2 cellular contexts compared by ENCODE assay signal in the genomic region with DNA sequence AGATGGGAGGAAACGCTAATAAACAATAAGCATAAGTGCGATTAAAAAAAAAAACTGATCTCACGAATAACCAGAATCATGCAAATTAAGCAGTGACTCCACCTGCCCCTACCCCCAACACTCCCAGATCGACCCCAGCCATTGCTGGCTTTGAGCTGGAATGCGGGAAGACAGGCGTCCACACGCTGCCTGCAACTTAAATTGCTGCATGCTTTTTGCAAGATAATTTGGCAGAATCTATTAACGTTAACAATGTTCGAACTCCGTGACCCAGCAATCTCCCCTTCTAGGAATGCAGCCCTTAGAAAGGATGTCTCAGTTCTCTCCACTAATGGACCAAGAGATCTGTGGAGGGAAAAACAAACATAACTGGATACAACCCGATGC.
TF ChIP-seq lines count a peak whose summit lies in the region.

No MANE protein-coding gene starts in this region.

TF ChIP-seq in A549, 52 proteins besides CTCF, POLR2A, EP300 and RAD21 (continued from another document):
- TF ChIP-seq, protein P1, sequence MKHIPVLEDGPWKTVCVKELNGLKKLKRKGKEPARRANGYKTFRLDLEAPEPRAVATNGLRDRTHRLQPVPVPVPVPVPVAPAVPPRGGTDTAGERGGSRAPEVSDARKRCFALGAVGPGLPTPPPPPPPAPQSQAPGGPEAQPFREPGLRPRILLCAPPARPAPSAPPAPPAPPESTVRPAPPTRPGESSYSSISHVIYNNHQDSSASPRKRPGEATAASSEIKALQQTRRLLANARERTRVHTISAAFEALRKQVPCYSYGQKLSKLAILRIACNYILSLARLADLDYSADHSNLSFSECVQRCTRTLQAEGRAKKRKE (CRISPR knock-in tag; IDR thresholded peaks at IDR 0.05; ENCODE audit: low read depth), result no peak
- TF ChIP-seq, protein P2, sequence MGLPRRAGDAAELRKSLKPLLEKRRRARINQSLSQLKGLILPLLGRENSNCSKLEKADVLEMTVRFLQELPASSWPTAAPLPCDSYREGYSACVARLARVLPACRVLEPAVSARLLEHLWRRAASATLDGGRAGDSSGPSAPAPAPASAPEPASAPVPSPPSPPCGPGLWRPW (IDR thresholded peaks at IDR 0.05), result no peak
- no peak for TF ChIP-seq MYC (IDR thresholded peaks at IDR 0.05; ENCODE audit: borderline replicate concordance, low read length)
- no peak for TF ChIP-seq SREBF2 (IDR thresholded peaks at IDR 0.05)
- no peak for TF ChIP-seq RNF2 (IDR thresholded peaks at IDR 0.05; ENCODE audit: borderline replicate concordance, low read depth)
- no peak for TF ChIP-seq NPAS2 (CRISPR knock-in tag; IDR thresholded peaks at IDR 0.05; ENCODE audit: borderline replicate concordance)
- TF ChIP-seq, protein P3, sequence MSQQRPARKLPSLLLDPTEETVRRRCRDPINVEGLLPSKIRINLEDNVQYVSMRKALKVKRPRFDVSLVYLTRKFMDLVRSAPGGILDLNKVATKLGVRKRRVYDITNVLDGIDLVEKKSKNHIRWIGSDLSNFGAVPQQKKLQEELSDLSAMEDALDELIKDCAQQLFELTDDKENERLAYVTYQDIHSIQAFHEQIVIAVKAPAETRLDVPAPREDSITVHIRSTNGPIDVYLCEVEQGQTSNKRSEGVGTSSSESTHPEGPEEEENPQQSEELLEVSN (IDR thresholded peaks at IDR 0.05; ENCODE audit: borderline replicate concordance, low read depth), result no peak
- no peak for TF ChIP-seq ESRRA (IDR thresholded peaks at IDR 0.05; ENCODE audit: borderline replicate concordance, low read length)
- no peak for TF ChIP-seq FOSB (CRISPR knock-in tag; IDR thresholded peaks at IDR 0.05)
- no peak for TF ChIP-seq JUNB (IDR thresholded peaks at IDR 0.05)
- TF ChIP-seq BHLHE40 (IDR thresholded peaks at IDR 0.05; ENCODE audit: low read depth, low read length), result no peak
- TF ChIP-seq, protein P4, sequence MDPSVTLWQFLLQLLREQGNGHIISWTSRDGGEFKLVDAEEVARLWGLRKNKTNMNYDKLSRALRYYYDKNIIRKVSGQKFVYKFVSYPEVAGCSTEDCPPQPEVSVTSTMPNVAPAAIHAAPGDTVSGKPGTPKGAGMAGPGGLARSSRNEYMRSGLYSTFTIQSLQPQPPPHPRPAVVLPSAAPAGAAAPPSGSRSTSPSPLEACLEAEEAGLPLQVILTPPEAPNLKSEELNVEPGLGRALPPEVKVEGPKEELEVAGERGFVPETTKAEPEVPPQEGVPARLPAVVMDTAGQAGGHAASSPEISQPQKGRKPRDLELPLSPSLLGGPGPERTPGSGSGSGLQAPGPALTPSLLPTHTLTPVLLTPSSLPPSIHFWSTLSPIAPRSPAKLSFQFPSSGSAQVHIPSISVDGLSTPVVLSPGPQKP (IDR thresholded peaks at IDR 0.05; ENCODE audit: low read depth, low read length), result no peak
- no peak for TF ChIP-seq EHF (CRISPR knock-in tag; IDR thresholded peaks at IDR 0.05)
- TF ChIP-seq, protein P5, sequence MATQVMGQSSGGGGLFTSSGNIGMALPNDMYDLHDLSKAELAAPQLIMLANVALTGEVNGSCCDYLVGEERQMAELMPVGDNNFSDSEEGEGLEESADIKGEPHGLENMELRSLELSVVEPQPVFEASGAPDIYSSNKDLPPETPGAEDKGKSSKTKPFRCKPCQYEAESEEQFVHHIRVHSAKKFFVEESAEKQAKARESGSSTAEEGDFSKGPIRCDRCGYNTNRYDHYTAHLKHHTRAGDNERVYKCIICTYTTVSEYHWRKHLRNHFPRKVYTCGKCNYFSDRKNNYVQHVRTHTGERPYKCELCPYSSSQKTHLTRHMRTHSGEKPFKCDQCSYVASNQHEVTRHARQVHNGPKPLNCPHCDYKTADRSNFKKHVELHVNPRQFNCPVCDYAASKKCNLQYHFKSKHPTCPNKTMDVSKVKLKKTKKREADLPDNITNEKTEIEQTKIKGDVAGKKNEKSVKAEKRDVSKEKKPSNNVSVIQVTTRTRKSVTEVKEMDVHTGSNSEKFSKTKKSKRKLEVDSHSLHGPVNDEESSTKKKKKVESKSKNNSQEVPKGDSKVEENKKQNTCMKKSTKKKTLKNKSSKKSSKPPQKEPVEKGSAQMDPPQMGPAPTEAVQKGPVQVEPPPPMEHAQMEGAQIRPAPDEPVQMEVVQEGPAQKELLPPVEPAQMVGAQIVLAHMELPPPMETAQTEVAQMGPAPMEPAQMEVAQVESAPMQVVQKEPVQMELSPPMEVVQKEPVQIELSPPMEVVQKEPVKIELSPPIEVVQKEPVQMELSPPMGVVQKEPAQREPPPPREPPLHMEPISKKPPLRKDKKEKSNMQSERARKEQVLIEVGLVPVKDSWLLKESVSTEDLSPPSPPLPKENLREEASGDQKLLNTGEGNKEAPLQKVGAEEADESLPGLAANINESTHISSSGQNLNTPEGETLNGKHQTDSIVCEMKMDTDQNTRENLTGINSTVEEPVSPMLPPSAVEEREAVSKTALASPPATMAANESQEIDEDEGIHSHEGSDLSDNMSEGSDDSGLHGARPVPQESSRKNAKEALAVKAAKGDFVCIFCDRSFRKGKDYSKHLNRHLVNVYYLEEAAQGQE (IDR thresholded peaks at IDR 0.05), result no peak

TF ChIP-seq in GM23338, 12 proteins besides CTCF, POLR2A, EP300 and RAD21:
- TF ChIP-seq, protein P5 (IDR thresholded peaks at IDR 0.05; ENCODE audit: unreplicated experiment), result no peak
- TF ChIP-seq NANOG (IDR thresholded peaks at IDR 0.05; ENCODE audit: borderline replicate concordance) (no peak), EZH2phosphoT487 (IDR thresholded peaks at IDR 0.05; ENCODE audit: unreplicated experiment) (no peak), EZH2 (IDR thresholded peaks at IDR 0.05; ENCODE audit: low read depth, unreplicated experiment) (no peak), ZNF331 (CRISPR knock-in tag; IDR thresholded peaks at IDR 0.05; ENCODE audit: low read depth) (no peak)
